8 cellular contexts compared by ENCODE assay signal in the genomic region with DNA sequence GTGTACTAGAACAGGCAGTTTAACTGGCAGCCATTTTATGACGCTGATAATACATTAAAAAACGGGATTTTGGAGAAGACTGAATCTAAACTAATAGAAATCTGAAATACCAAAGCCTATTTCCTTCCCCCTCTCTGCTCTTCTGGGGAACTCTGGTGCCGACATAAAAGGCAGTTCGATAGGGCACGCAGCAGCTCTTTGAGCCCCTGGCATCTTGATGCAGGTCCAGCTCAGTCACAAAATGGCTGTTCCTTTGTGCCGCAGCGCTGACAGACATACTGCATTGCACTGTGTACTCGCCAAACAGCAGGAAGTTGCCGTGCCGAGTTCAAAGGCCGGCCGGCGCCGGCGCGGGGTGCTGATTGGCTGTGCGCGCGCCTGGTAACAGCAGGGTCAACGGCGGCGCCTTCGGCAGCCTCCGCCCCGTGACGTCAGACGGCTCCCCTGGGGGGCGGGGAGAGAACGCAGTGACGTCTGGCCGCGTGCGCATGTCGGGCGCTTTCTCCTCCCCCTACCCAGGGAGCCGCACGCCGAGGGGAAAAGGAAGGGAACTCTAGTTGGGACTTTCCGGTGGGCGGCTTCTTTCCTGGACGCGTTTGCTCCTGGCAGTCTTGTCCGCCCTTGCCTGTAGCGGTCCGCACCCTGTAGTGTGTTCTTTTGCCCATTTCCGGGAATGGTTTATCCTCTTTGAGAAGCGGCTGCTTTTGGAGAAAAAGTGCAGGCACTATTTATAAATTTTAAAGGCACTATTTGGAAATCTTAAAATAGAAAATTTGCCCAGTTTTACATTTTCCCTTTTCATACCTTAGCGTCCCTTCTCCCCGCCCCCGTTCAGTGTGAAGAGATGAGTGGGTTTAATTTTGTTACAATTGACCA. TPM values are rescaled to one million over a fixed set of nuclear protein-coding genes. Genes with fewer than 3 reads are reported as not detected.
DNase-seq lines count a peak whose midpoint lies in the region; ATAC-seq and TF ChIP-seq lines count a peak whose summit lies in the region.

No MANE protein-coding gene starts in this region.

- TF ChIP-seq CTCF in CD14-positive monocyte (IDR thresholded peaks at IDR 0.05), result no peak
- TF ChIP-seq CTCF in left lung (IDR thresholded peaks at IDR 0.05), result peak in 1 of 2 donors; percentile 11

- DNase-seq in CD14-positive monocyte (ENCODE audit: low spot score) (peak; percentile 99), NCI-H748 (lab: John Stamatoyannopoulos, UW; ENCODE audit: unreplicated experiment) (peak; percentile 98), left lung (peak; percentile 98 to 99)
- DNase-seq in activated CD4-positive, alpha-beta T cell treated with anti-CD3 and anti-CD28 coated beads, Interleukin-2, amount 50 U/mL, for 24 hours (ENCODE audit: low read depth in 1 of 2, low spot score in 1 of 2), result peak; percentile 97
- peak; percentile 96 for DNase-seq in stimulated activated CD4-positive, alpha-beta T cell treated with anti-CD3 and anti-CD28 coated beads, Interleukin-2, amount 100 ng/mL, for 4 hours (ENCODE audit: low read depth)

- H3K27me3 Mint-ChIP-seq in CD14-positive monocyte (ENCODE audit: low read depth in 3 of 3), result peaks cover 0 to 3% (median 0%) of the 10 kb centered on the region in 3 donors
- H3K27me3 Mint-ChIP-seq in dendritic cell treated with granulocyte-macrophage colony-stimulating factor and Interleukin-4, amounts not matched to agents 40 ng/mL and 50 ng/mL, for 4 days, result no peaks in the 10 kb centered on the region

- peaks cover 0 to 3% (median 1%) of the 10 kb centered on the region in 7 donors for H3K9me3 Mint-ChIP-seq in CD14-positive monocyte
- H3K9me3 Mint-ChIP-seq in dendritic cell treated with granulocyte-macrophage colony-stimulating factor and Interleukin-4, amounts not matched to agents 40 ng/mL and 50 ng/mL, for 4 days, result peaks cover 5% of the 10 kb centered on the region

- intact Hi-C loops in CD14-positive monocyte (cut with micrococcal nuclease), result loop anchor here (2.0 to 10.0 kb wide), 3 partner anchors 95 to 1271 kb away; no protein-coding TSS in a partner anchor
- intact Hi-C loops in dendritic cell treated with granulocyte-macrophage colony-stimulating factor and Interleukin-4, amounts not matched to agents 40 ng/mL and 50 ng/mL, for 4 days (cut with micrococcal nuclease), result loop anchor here (1.0 kb wide), 1 partner anchor 95 kb away; no protein-coding TSS in a partner anchor
- intact Hi-C loops in left lung (cut with DNase I), result no loop called here

- H3K27ac Mint-ChIP-seq in CD14-positive monocyte, result peak overlapping the region; percentile 99 to 100 (median 100)
- H3K27ac Mint-ChIP-seq in dendritic cell treated with granulocyte-macrophage colony-stimulating factor and Interleukin-4, amounts not matched to agents 40 ng/mL and 50 ng/mL, for 4 days, result peak overlapping the region; percentile 96

- H3K36me3 Mint-ChIP-seq in CD14-positive monocyte, result peaks cover 34 to 43% of the 10 kb centered on the region in 2 donors
- H3K36me3 Mint-ChIP-seq in dendritic cell treated with granulocyte-macrophage colony-stimulating factor and Interleukin-4, amounts not matched to agents 40 ng/mL and 50 ng/mL, for 4 days (ENCODE audit: low read depth), result peaks cover 61% of the 10 kb centered on the region

- peak; percentile 77 for ATAC-seq in GM19395 (IDR thresholded peaks at IDR 0.05; ENCODE audit: unreplicated experiment)
- ATAC-seq in HG03558 (IDR thresholded peaks at IDR 0.05; ENCODE audit: extremely low read depth, unreplicated experiment), result peak; percentile 71
- ATAC-seq in left lung, result peak; percentile 80

- H3K9me3 ChIP-seq in left lung, result no peaks in the 10 kb centered on the region

- H3K4me1 ChIP-seq in left lung, result peaks cover 31 to 65% of the 10 kb centered on the region in 2 donors

- peak overlapping the region; percentile 88 to 93 for H3K4me3 Mint-ChIP-seq in CD14-positive monocyte
- H3K4me3 Mint-ChIP-seq in dendritic cell treated with granulocyte-macrophage colony-stimulating factor and Interleukin-4, amounts not matched to agents 40 ng/mL and 50 ng/mL, for 4 days, result peak overlapping the region; percentile 83

- H3K27ac ChIP-seq in left lung, result peak overlapping the region; percentile 98 to 99

- peaks cover 56% of the 10 kb centered on the region for H3K4me1 Mint-ChIP-seq in CD14-positive monocyte
- H3K4me1 Mint-ChIP-seq in dendritic cell treated with granulocyte-macrophage colony-stimulating factor and Interleukin-4, amounts not matched to agents 40 ng/mL and 50 ng/mL, for 4 days (ENCODE audit: low read depth), result peaks cover 48% of the 10 kb centered on the region

- no peaks in the 10 kb centered on the region for H3K27me3 ChIP-seq in left lung

- no peaks in the 10 kb centered on the region for H3K36me3 ChIP-seq in left lung

- peak overlapping the region; percentile 40 to 62 for H3K4me3 ChIP-seq in left lung

RNA-seq across cellular contexts. Expression of a gene that starts 4.1 kb away (rescaled TPM):
- polyA plus RNA-seq in CD14-positive monocyte, result 10 to 100 TPM in 1 of 2 donors, 1 to 10 TPM in 1; 9.6 to 11.4 TPM
- total RNA-seq in left lung, result 100 to 1,000 TPM; 128 to 135 TPM

Comparison
In these comparisons a context has a peak if more than half of its experiments do, and no peak if none do; other contexts are left out.
1. Peak in every context shown above with its lines: DNase-seq, ATAC-seq, H3K4me3 ChIP-seq and H3K27ac ChIP-seq.
2. intact Hi-C loops: an anchor here in CD14-positive monocyte (2.0 to 10.0 kb wide) and dendritic cell treated with granulocyte-macrophage colony-stimulating factor and Interleukin-4, amounts not matched to agents 40 ng/mL and 50 ng/mL, for 4 days (1.0 kb wide); none called in left lung.